In the genomic region with DNA sequence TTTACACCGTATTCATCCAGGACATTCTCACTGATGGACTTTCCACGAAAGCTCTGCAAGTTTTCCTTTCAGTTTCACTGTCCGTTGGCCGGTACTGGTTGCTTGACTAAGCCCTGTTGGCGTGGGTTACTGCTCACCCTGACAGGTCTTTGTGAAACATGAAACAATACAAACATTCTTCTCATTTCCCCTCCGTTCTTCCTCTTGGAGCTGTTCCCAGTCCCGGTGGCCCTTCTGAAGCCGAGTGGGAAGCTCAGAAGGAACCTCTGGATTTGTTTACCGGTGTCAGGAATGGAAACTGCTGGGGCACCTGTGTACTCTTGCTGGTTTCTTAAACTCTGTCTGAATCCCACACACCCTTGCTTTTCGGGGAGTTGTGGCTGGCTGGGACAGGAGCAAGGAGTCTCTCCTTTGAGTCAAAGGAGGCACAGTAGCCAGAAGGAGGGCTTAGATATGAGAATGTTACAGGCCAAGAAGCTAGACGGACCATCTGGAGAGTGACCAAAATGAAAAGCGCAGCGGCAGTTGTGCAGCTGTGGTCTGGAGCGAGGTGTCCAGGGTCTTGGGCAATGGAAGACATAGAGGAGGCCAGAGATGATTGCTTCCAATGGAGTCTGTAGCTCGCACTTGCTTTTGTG, we compare ENCODE assay signal across 8 cellular contexts. TPM values are rescaled to one million over a fixed set of nuclear protein-coding genes. Genes with fewer than 3 reads are reported as not detected.
DNase-seq lines count a peak whose midpoint lies in the region; ATAC-seq, FAIRE-seq and TF ChIP-seq lines count a peak whose summit lies in the region.

No MANE protein-coding gene starts in this region.

- TF ChIP-seq CTCF in GM12865 (IDR thresholded peaks at IDR 0.05; ENCODE audit: insufficient read depth, low read depth, low read length, missing control alignments) = no peak
- TF ChIP-seq CTCF in esophagus muscularis mucosa (IDR thresholded peaks at IDR 0.05) = no peak

- H3K4me3 Mint-ChIP-seq in natural killer cell treated with Interleukin-12 subunit alpha and Interleukin-12 subunit beta and Interleukin-15 and Interleukin-18, amount 100 ng/mL, for 72 hours = peak overlapping the region; percentile 85

- DNase-seq in GM12865 (ENCODE audit: low read depth) (peak; percentile 77), SJCRH30 (peak; percentile 27 to 56), esophagus muscularis mucosa (ENCODE audit: extremely low spot score) (peak; percentile 94), HuH-7.5 (ENCODE audit: low spot score) (no peak), NCI-H1436 (lab: John Stamatoyannopoulos, UW) (no peak)
- peak; percentile 78 for DNase-seq in natural killer cell treated with Interleukin-12 subunit alpha and Interleukin-12 subunit beta and Interleukin-15 and Interleukin-18, amount 100 ng/mL, for 72 hours (ENCODE audit: low spot score)

- TF ChIP-seq POLR2A in esophagus muscularis mucosa (IDR thresholded peaks at IDR 0.05; ENCODE audit: low read depth) = no peak

- H3K9me3 Mint-ChIP-seq in natural killer cell treated with Interleukin-12 subunit alpha and Interleukin-12 subunit beta and Interleukin-15 and Interleukin-18, amount 100 ng/mL, for 72 hours = no peaks in the 10 kb centered on the region

- intact Hi-C loops in esophagus muscularis mucosa (cut with DNase I) = no loop called here

- H3K4me3 ChIP-seq in GM12865 (ENCODE audit: low read depth, low read length) (peak overlapping the region; percentile 55), SJCRH30 (peak overlapping the region; percentile 37), esophagus muscularis mucosa (peak overlapping the region; percentile 25 to 51 (median 45))

- peak; percentile 27 for FAIRE-seq in A204.1 (lab: Jason Lieb, UNC)

- H3K27me3 ChIP-seq in SJCRH30 (no peaks in the 10 kb centered on the region), esophagus muscularis mucosa (no peaks in the 10 kb centered on the region)

- H3K27ac Mint-ChIP-seq in natural killer cell treated with Interleukin-12 subunit alpha and Interleukin-12 subunit beta and Interleukin-15 and Interleukin-18, amount 100 ng/mL, for 72 hours = peak overlapping the region; percentile 76 to 91

- H3K27me3 Mint-ChIP-seq in natural killer cell treated with Interleukin-12 subunit alpha and Interleukin-12 subunit beta and Interleukin-15 and Interleukin-18, amount 100 ng/mL, for 72 hours = peaks cover 0 to 2% of the 10 kb centered on the region in 2 donors

- peaks cover 18 to 19% of the 10 kb centered on the region in 2 donors for H3K4me1 Mint-ChIP-seq in natural killer cell treated with Interleukin-12 subunit alpha and Interleukin-12 subunit beta and Interleukin-15 and Interleukin-18, amount 100 ng/mL, for 72 hours (ENCODE audit: low read depth in 2 of 2)

- no peaks in the 10 kb centered on the region for H3K9me3 ChIP-seq in SJCRH30 (replicated peaks)
- no peaks in the 10 kb centered on the region for H3K9me3 ChIP-seq in esophagus muscularis mucosa

- H3K4me1 ChIP-seq in SJCRH30 (no peaks in the 10 kb centered on the region), esophagus muscularis mucosa (peaks cover 20 to 25% (median 22%) of the 10 kb centered on the region in 4 donors)

- ATAC-seq in HG03045 (IDR thresholded peaks at IDR 0.05; ENCODE audit: unreplicated experiment) = peak; percentile 67
- peak; percentile 86 to 94 for ATAC-seq in natural killer cell treated with Interleukin-12 subunit alpha and Interleukin-12 subunit beta and Interleukin-15 and Interleukin-18, amount 100 ng/mL, for 72 hours

- H3K36me3 Mint-ChIP-seq in natural killer cell treated with Interleukin-12 subunit alpha and Interleukin-12 subunit beta and Interleukin-15 and Interleukin-18, amount 100 ng/mL, for 72 hours = no peaks in the 10 kb centered on the region

- WGBS in esophagus muscularis mucosa = 26% methylated on average over 15 of the region's 15 CpGs

- H3K36me3 ChIP-seq in SJCRH30 = no peaks in the 10 kb centered on the region
- no peaks in the 10 kb centered on the region for H3K36me3 ChIP-seq in esophagus muscularis mucosa

- no peak for TF ChIP-seq EP300 in esophagus muscularis mucosa (IDR thresholded peaks at IDR 0.05)

- no peak overlapping the region for H3K27ac ChIP-seq in SJCRH30
- peak overlapping the region; percentile 54 to 79 (median 74) for H3K27ac ChIP-seq in esophagus muscularis mucosa (replicated peaks in 1 of 4)

RNA-seq across cellular contexts. Expression of gene LYZL2, which starts 45.7 kb away (rescaled TPM):
- not detected in 2 replicates for total RNA-seq in SJCRH30 (2014; rRNA removed; shearing (Covaris generic))
- total RNA-seq in esophagus muscularis mucosa = not detected
- total RNA-seq in natural killer cell treated with Interleukin-12 subunit alpha and Interleukin-12 subunit beta and Interleukin-15 and Interleukin-18, amount 100 ng/mL, for 72 hours = not detected

Comparison
In these comparisons a context has a peak if more than half of its experiments do, and no peak if none do; other contexts are left out.
1. DNase-seq: peak in GM12865 (single experiment), SJCRH30 (2 of 2), esophagus muscularis mucosa (single experiment) and natural killer cell treated with Interleukin-12 subunit alpha and Interleukin-12 subunit beta and Interleukin-15 and Interleukin-18, amount 100 ng/mL, for 72 hours (single experiment); none in HuH-7.5 (single experiment) and NCI-H1436 (single experiment).
2. Peak in every context shown above with its lines, with median percentiles within 50 percentile points of each other: H3K4me3 ChIP-seq.